In the genomic region with DNA sequence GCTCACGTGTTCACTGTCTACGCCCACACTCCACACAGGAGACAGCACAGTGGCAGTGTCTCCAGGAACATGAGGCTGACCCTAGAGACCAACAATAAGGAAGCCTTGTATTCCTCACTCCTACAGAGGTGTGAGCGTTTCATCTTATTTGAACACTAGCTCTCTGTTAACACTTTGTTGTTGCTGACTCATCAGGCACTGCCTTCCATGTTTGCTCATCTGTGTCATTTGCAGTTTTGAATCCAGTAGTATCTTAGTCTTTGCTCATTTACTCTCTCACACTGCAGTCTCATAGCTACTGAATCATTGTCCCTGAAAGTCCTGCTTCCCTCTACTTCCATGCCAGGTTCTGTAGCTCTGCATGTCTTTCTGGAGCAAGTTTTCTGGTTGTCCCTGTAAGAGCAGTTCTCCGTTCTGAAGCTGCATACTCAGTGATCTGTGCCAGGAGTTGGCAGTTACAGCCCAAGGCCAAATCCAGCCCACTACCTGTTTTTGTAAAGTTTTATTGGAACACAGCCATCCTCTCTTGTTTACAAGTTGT, we compare ENCODE assay signal across 8 cellular contexts.
DNase-seq lines count a peak whose midpoint lies in the region; ATAC-seq and TF ChIP-seq lines count a peak whose summit lies in the region.

No MANE protein-coding gene starts in this region.

- no peak overlapping the region for H3K27ac Mint-ChIP-seq in type B pancreatic cell

- H3K9me3 Mint-ChIP-seq in type B pancreatic cell = peaks cover 5% of the 10 kb centered on the region

- no peak for TF ChIP-seq POLR2A in lower leg skin (IDR thresholded peaks at IDR 0.05)

- in situ Hi-C loops in ACHN (cut with HindIII; ENCODE audit: low pct_ligation_motif_present, low pct_unique_long_range_greater_than_20kb, low sequenced_read_pairs) = loop anchor here (25.0 kb wide), 1 partner anchor 214 kb away; no protein-coding TSS in a partner anchor

- no peak overlapping the region for H3K4me3 Mint-ChIP-seq in type B pancreatic cell

- H3K36me3 Mint-ChIP-seq in type B pancreatic cell = no peaks in the 10 kb centered on the region

- ATAC-seq in GM19463 (IDR thresholded peaks at IDR 0.05; ENCODE audit: unreplicated experiment) (peak; percentile 74), GM19467 (IDR thresholded peaks at IDR 0.05; ENCODE audit: unreplicated experiment) (no peak)

- TF ChIP-seq CTCF in GM20000 (IDR thresholded peaks at IDR 0.05; ENCODE audit: extremely low read depth, missing control alignments) (no peak), type B pancreatic cell (conservative IDR thresholded peaks at IDR 0.05) (no peak), lower leg skin (IDR thresholded peaks at IDR 0.05) (no peak)

- no peak overlapping the region for H3K4me3 ChIP-seq in lower leg skin (ENCODE audit: low read depth, poor library complexity, severe bottlenecking)

- 38 to 46% methylated on average over 4 of the region's 4 CpGs for WGBS in lower leg skin, 2 donors

- intact Hi-C loops in lower leg skin (cut with DNase I; ENCODE audit: low total_unique reads) = no loop called here

- H3K4me1 Mint-ChIP-seq in type B pancreatic cell (ENCODE audit: unreplicated experiment) = peaks cover 15% of the 10 kb centered on the region

- H3K27me3 Mint-ChIP-seq in type B pancreatic cell = no peaks in the 10 kb centered on the region

- DNase-seq in ACHN = peak; percentile 49
- DNase-seq in NAMALWA (ENCODE audit: low spot score) = peak; percentile 20
- DNase-seq in foreskin melanocyte = peak; percentile 53
- no peak for DNase-seq in GM20000 (ENCODE audit: low spot score)
- DNase-seq in type B pancreatic cell (ENCODE audit: extremely low spot score, unreplicated experiment) = no peak
- DNase-seq in lower leg skin (ENCODE audit: low spot score in 2 of 2) = no peak

Comparison
In these comparisons a context has a peak if more than half of its experiments do, and no peak if none do; other contexts are left out.
1. DNase-seq: peak in ACHN (single experiment), NAMALWA (single experiment) and foreskin melanocyte (single experiment); none in GM20000 (single experiment), type B pancreatic cell (single experiment) and lower leg skin (0 of 2).